ENCODE assay signal across 12 cellular contexts in genomic region chr1:155892801-155893200, GRCh38. TPM values are rescaled to one million over a fixed set of nuclear protein-coding genes. Genes with fewer than 3 reads are reported as not detected.
DNase-seq lines count a peak whose midpoint lies in the region; ATAC-seq, FAIRE-seq and TF ChIP-seq lines count a peak whose summit lies in the region.
"Had no signal": no experiment of that assay in that cellular context is flagged by ENCODE, and none has a peak within 500 bp of the region (broad histone marks: within the 10 kb centered on the region; RNA-seq: fewer than 3 reads in every experiment).

No MANE protein-coding gene starts in this region.

- peak overlapping the region; percentile 100 for H2AK5ac ChIP-seq in IMR-90 (ENCODE audit: low read depth, low read length)

- in situ Hi-C loops in IMR-90 (cut with MboI; ENCODE audit: low sequenced_read_pairs) (no loop called here), GM13976 (cut with MboI; ENCODE audit: low sequenced_read_pairs, unreplicated experiment) (no loop called here)

- H3K56ac ChIP-seq in IMR-90 (ENCODE audit: extremely low read depth, insufficient read depth, low read length) = peak overlapping the region; percentile 91

- TF ChIP-seq EP300 in A549 (IDR thresholded peaks at IDR 0.05) = no peak

- POLR2A ChIA-PET in A549 (lab: Yijun Ruan, JAX) = interaction anchor here (0.7 to 1.2 kb wide), 2 partner anchors 9 to 12 kb away, joined by 3 to 4 read pairs; no protein-coding TSS in a partner anchor
- POLR2A ChIA-PET in IMR-90 (lab: Charles Lee; ENCODE audit: unreplicated experiment) = interaction anchor here (0.8 to 1.2 kb wide), 2 partner anchors 17 to 64 kb away, joined by 3 to 4 read pairs; no protein-coding TSS in a partner anchor

- peak overlapping the region; percentile 97 for H4K91ac ChIP-seq in IMR-90 (ENCODE audit: insufficient read depth, low read depth, low read length)

- peak overlapping the region; percentile 96 for H2BK20ac ChIP-seq in IMR-90 (ENCODE audit: low read depth, low read length)

- TF ChIP-seq CTCF in A549 (IDR thresholded peaks at IDR 0.05) = no peak
- no peak for TF ChIP-seq CTCF in IMR-90 (conservative IDR thresholded peaks at IDR 0.05; ENCODE audit: low read depth, low read length)
- TF ChIP-seq CTCF in cardiac fibroblast (IDR thresholded peaks at IDR 0.05; ENCODE audit: low read depth, low read length) = no peak
- TF ChIP-seq CTCF in GM13976 (IDR thresholded peaks at IDR 0.05; ENCODE audit: borderline replicate concordance, control extremely low read depth, extremely low read depth, insufficient read depth, missing control alignments) = no peak

- FAIRE-seq in A549 (lab: Jason Lieb, UNC) = peak; percentile 13

- WGBS in A549 (ENCODE audit: missing lambda C conversion rate) = 0% methylated on average over 3 of the region's 3 CpGs
- no CpG with 5 or more reads among the region's 3 CpGs for WGBS in IMR-90 (ENCODE audit: extremely low coverage in 2 of 2, insufficient read length in 1 of 2), 2 experiments
- 51 to 66% methylated on average over 2 to 3 of the region's 3 CpGs for WGBS in mesodermal cell (ENCODE audit: insufficient coverage in 2 of 2), 2 experiments

- peak overlapping the region; percentile 82 to 99 for H4K8ac ChIP-seq in IMR-90 (ENCODE audit: low read depth in 2 of 2, low read length in 2 of 2)

- peak overlapping the region; percentile 100 for H3K4ac ChIP-seq in IMR-90 (ENCODE audit: low read depth, low read length)

- H2AK9ac ChIP-seq in IMR-90 (replicated peaks; ENCODE audit: low read depth, low read length, poor library complexity) = peak overlapping the region; percentile 94

- peak; percentile 62 to 73; a peak in 5 of 6 replicates for ATAC-seq in A549
- peak; percentile 52 for ATAC-seq in IMR-90 (ENCODE audit: low read depth)

- intact Hi-C loops in IMR-90 (cut with micrococcal nuclease) = no loop called here

- DNase-seq in A549 (ENCODE audit: low read depth in 1 of 2, low spot score in 1 of 2) (peak; percentile 35 to 76), IMR-90 (peak; percentile 89), cardiac fibroblast (ENCODE audit: low read depth in 2 of 2) (peak; percentile 82 to 89), GM13976 (ENCODE audit: low spot score) (no peak), cerebellum (ENCODE audit: low spot score) (no peak), DMS153 treated with DMSO at 0.1 percent for 48 hours (lab: John Stamatoyannopoulos, UW; ENCODE audit: unreplicated experiment) (no peak), HuH-7 (ENCODE audit: low spot score) (no peak)
- DNase-seq: activated CD8-positive, alpha-beta memory T cell treated with anti-CD3 and anti-CD28 coated beads, Interleukin-2, amount 50 U/mL, for 48 hours; H7; NCI-H2081 treated with DMSO at 0.1 percent for 48 hours; stimulated activated CD8-positive, alpha-beta memory T cell treated with anti-CD3 and anti-CD28 coated beads, Interleukin-4, amount 100 ng/mL, for 48 hours had no signal

- TF ChIP-seq RAD21 in A549 (conservative IDR thresholded peaks at IDR 0.05 in 1 of 2, IDR thresholded peaks at IDR 0.05 in 1 of 2) (no peak), IMR-90 (IDR thresholded peaks at IDR 0.05; ENCODE audit: low read length) (no peak)

- H3K18ac ChIP-seq in IMR-90 (ENCODE audit: low read depth, low read length) = peak overlapping the region; percentile 97

- peak overlapping the region; percentile 98 for H2BK120ac ChIP-seq in IMR-90 (ENCODE audit: low read depth, low read length)

- peak overlapping the region; percentile 64 for H3K9ac ChIP-seq in IMR-90 (ENCODE audit: low read depth, low read length)

- H3K4me2 ChIP-seq in A549 = peak overlapping the region; percentile 63
- peak overlapping the region; percentile 64; the same call in 1 of the 2 replicates for H3K4me2 ChIP-seq in IMR-90 (ENCODE audit: low read depth, low read length)

- peaks cover 0 to 20% of the 10 kb centered on the region in 2 experiments; a peak in 2 of 4 replicates for H3K79me1 ChIP-seq in IMR-90 (ENCODE audit: low read depth in 1 of 2, low read length in 2 of 2)

- no peaks in the 10 kb centered on the region for H3K27me3 ChIP-seq in IMR-90 (ENCODE audit: control insufficient read depth, insufficient read depth, low read length)

- TF ChIP-seq POLR2A in A549 (IDR thresholded peaks at IDR 0.05; ENCODE audit: low read length) (no peak), IMR-90 (IDR thresholded peaks at IDR 0.05; ENCODE audit: low read depth, low read length) (no peak)

- H2BK15ac ChIP-seq in IMR-90 (ENCODE audit: low read depth, low read length) = peak overlapping the region; percentile 98

- peak overlapping the region; percentile 96 for H4K5ac ChIP-seq in IMR-90 (ENCODE audit: low read depth, low read length)

- peak overlapping the region; percentile 99 for H3K14ac ChIP-seq in IMR-90 (replicated peaks; ENCODE audit: low read depth, low read length)

- peak overlapping the region; percentile 98 for H2BK5ac ChIP-seq in IMR-90 (ENCODE audit: low read depth, low read length, poor library complexity, severe bottlenecking)

- H3K36me3 ChIP-seq in IMR-90 (ENCODE audit: control insufficient read depth, insufficient read depth, low read length) (peaks cover 14% of the 10 kb centered on the region), mesodermal cell (ENCODE audit: control insufficient read depth, insufficient read depth, low read length) (peaks cover 22% of the 10 kb centered on the region)

- H3K27ac ChIP-seq in A549 (peak overlapping the region; percentile 69 to 85), IMR-90 (ENCODE audit: insufficient read depth, low read length) (peak overlapping the region; percentile 99), mesodermal cell (ENCODE audit: low read depth, low read length, severe bottlenecking) (peak overlapping the region; percentile 67)

- dilution Hi-C loops in IMR-90 (cut with HindIII; ENCODE audit: low sequenced_read_pairs, unreplicated experiment) = no loop called here

- CTCF ChIA-PET in A549 (lab: Yijun Ruan, JAX) = interaction anchor here (0.9 to 1.4 kb wide), 3 partner anchors 10 to 96 kb away, joined by 3 read pairs; no protein-coding TSS in a partner anchor
- CTCF ChIA-PET in IMR-90 (lab: Yijun Ruan, JAX) = interaction anchor here (0.6 to 1.3 kb wide), 3 partner anchors 9 to 32 kb away, joined by 3 to 5 read pairs (median 4); no protein-coding TSS in a partner anchor

- no peak overlapping the region for H2AFZ ChIP-seq in IMR-90 (replicated peaks; ENCODE audit: low read length, poor library complexity)

- H3K9me1 ChIP-seq in IMR-90 (ENCODE audit: insufficient read depth, low read length) = peaks cover 6% of the 10 kb centered on the region

- H3K9me3 ChIP-seq in A549 = no peaks in the 10 kb centered on the region
- H3K9me3 ChIP-seq in IMR-90 (ENCODE audit: control insufficient read depth, insufficient read depth, low read length) = no peaks in the 10 kb centered on the region
- H3K9me3 ChIP-seq in mesodermal cell (ENCODE audit: control insufficient read depth, low read length) = no peaks in the 10 kb centered on the region

- H3K23ac ChIP-seq in IMR-90 (ENCODE audit: low read depth, low read length) = peak overlapping the region; percentile 97

- no TSS peak for BruUV-seq in IMR-90 (replicated peaks; lab: Mats Ljungman, UMichigan)

- H3K4me1 ChIP-seq in A549 (peaks cover 36% of the 10 kb centered on the region), IMR-90 (ENCODE audit: control insufficient read depth, insufficient read depth, low read length) (peaks cover 19% of the 10 kb centered on the region), mesodermal cell (ENCODE audit: control insufficient read depth, insufficient read depth, low read length, poor library complexity, severe bottlenecking) (peaks cover 6% of the 10 kb centered on the region)

- no peaks in the 10 kb centered on the region; the same call in 1 of the 2 replicates for H4K20me1 ChIP-seq in IMR-90 (ENCODE audit: insufficient read depth, low read length)

- H3K4me3 ChIP-seq in A549 (no peak overlapping the region), IMR-90 (ENCODE audit: insufficient read depth, low read depth, low read length) (no peak overlapping the region), cardiac fibroblast (replicated peaks in 1 of 2; ENCODE audit: low read depth in 2 of 2, low read length in 2 of 2) (no peak overlapping the region), mesodermal cell (ENCODE audit: extremely low read depth, insufficient read depth, low read length, poor library complexity, severe bottlenecking) (no peak overlapping the region)

RNA-seq across cellular contexts. Expression of gene RIT1, which starts 18.3 kb away (rescaled TPM):
- polyA plus RNA-seq in A549 (2011; rRNA removed) (48.1 and 51.9 TPM in 2 replicates), A549 (2017; fragmentation: RNase III; extraction: RNeasy Plus Mini Kit Qiagen cat#74134 plus additional on column Dnase treatment) (19.2 to 23.6 TPM (median 20.4 TPM) in 3 replicates), IMR-90 (2012; rRNA removed) (26.2 and 29.6 TPM in 2 replicates)
- 16.8 and 17.2 TPM in 2 replicates for polyA plus RNA-seq in A549 (2012; cell fraction: cytosol; rRNA removed)
- 10.3 and 14.4 TPM in 2 replicates for polyA plus RNA-seq in A549 (2012; cell fraction: nucleus; rRNA removed)
- 30.5 and 44.6 TPM in 2 replicates for polyA minus RNA-seq in A549 (2011; rRNA and poly(A)+ RNA removed)
- total RNA-seq in IMR-90 (2012; rRNA removed) (46.8 and 52.2 TPM in 2 replicates), cerebellum (26.2 TPM)
- 8.5 and 14.4 TPM in 2 replicates for polyA plus RNA-seq in IMR-90 (2012; cell fraction: cytosol; rRNA removed)
- 5.5 and 26.8 TPM in 2 replicates for polyA plus RNA-seq in IMR-90 (2012; cell fraction: nucleus; rRNA removed; ENCODE audit: low replicate concordance)
- polyA plus RNA-seq in mesodermal cell (2013, experiment 1 of 2) = 46.8 TPM
- 38.1 TPM for polyA plus RNA-seq in mesodermal cell (2013, experiment 2 of 2)

RNA-seq across cellular contexts. Expression of gene SYT11, which starts 33.4 kb away (rescaled TPM):
- polyA plus RNA-seq in A549 (2011; rRNA removed) (2.5 and 2.6 TPM in 2 replicates), A549 (2017; fragmentation: RNase III; extraction: RNeasy Plus Mini Kit Qiagen cat#74134 plus additional on column Dnase treatment) (1.9 to 3.0 TPM (median 2.8 TPM) in 3 replicates), IMR-90 (2012; rRNA removed) (22.9 TPM in 2 replicates)
- polyA plus RNA-seq in A549 (2012; cell fraction: cytosol; rRNA removed) = 0.78 and 1.00 TPM in 2 replicates
- 1.3 and 1.6 TPM in 2 replicates for polyA plus RNA-seq in A549 (2012; cell fraction: nucleus; rRNA removed)
- 2.5 and 3.9 TPM in 2 replicates for polyA minus RNA-seq in A549 (2011; rRNA and poly(A)+ RNA removed)
- total RNA-seq in IMR-90 (2012; rRNA removed) (37.8 and 43.7 TPM in 2 replicates), cerebellum (143 TPM)
- polyA plus RNA-seq in IMR-90 (2012; cell fraction: cytosol; rRNA removed) = 12.1 TPM in 2 replicates
- 7.0 and 11.9 TPM in 2 replicates for polyA plus RNA-seq in IMR-90 (2012; cell fraction: nucleus; rRNA removed; ENCODE audit: low replicate concordance)
- polyA plus RNA-seq in mesodermal cell (2013, experiment 1 of 2) = 2.6 TPM
- 2.0 TPM for polyA plus RNA-seq in mesodermal cell (2013, experiment 2 of 2)

RNA-seq across cellular contexts. Expression of gene GON4L, which starts 35.8 kb away (rescaled TPM):
- 23.1 and 28.1 TPM in 2 replicates for polyA plus RNA-seq in A549 (2011; rRNA removed)
- polyA plus RNA-seq in A549 (2012; cell fraction: cytosol; rRNA removed) = 7.3 and 8.4 TPM in 2 replicates
- polyA plus RNA-seq in A549 (2012; cell fraction: nucleus; rRNA removed) = 22.1 and 38.4 TPM in 2 replicates
- 15.1 to 15.7 TPM (median 15.3 TPM) in 3 replicates for polyA plus RNA-seq in A549 (2017; fragmentation: RNase III; extraction: RNeasy Plus Mini Kit Qiagen cat#74134 plus additional on column Dnase treatment)
- polyA minus RNA-seq in A549 (2011; rRNA and poly(A)+ RNA removed) = 34.9 and 42.7 TPM in 2 replicates
- 29.4 and 30.3 TPM in 2 replicates for total RNA-seq in IMR-90 (2012; rRNA removed)
- polyA plus RNA-seq in IMR-90 (2012; rRNA removed) = 19.2 and 21.2 TPM in 2 replicates
- 7.1 and 8.6 TPM in 2 replicates for polyA plus RNA-seq in IMR-90 (2012; cell fraction: cytosol; rRNA removed)
- polyA plus RNA-seq in IMR-90 (2012; cell fraction: nucleus; rRNA removed; ENCODE audit: low replicate concordance) = 47.8 and 92.4 TPM in 2 replicates
- 22.8 TPM for polyA plus RNA-seq in mesodermal cell (2013, experiment 1 of 2)
- 22.9 TPM for polyA plus RNA-seq in mesodermal cell (2013, experiment 2 of 2)
- total RNA-seq in cerebellum = 51.9 TPM

RNA-seq across cellular contexts. Expression of gene KHDC4, which starts 41.4 kb away (rescaled TPM):
- polyA plus RNA-seq in A549 (2011; rRNA removed) = 69.9 and 72.3 TPM in 2 replicates
- polyA plus RNA-seq in A549 (2012; cell fraction: cytosol; rRNA removed) = 22.6 and 30.2 TPM in 2 replicates
- 52.1 and 67.4 TPM in 2 replicates for polyA plus RNA-seq in A549 (2012; cell fraction: nucleus; rRNA removed)
- 35.7 to 37.9 TPM (median 37.7 TPM) in 3 replicates for polyA plus RNA-seq in A549 (2017; fragmentation: RNase III; extraction: RNeasy Plus Mini Kit Qiagen cat#74134 plus additional on column Dnase treatment)
- 58.0 and 90.2 TPM in 2 replicates for polyA minus RNA-seq in A549 (2011; rRNA and poly(A)+ RNA removed)
- total RNA-seq in IMR-90 (2012; rRNA removed) = 22.5 and 28.0 TPM in 2 replicates
- polyA plus RNA-seq in IMR-90 (2012; rRNA removed) = 23.4 and 29.9 TPM in 2 replicates
- polyA plus RNA-seq in IMR-90 (2012; cell fraction: cytosol; rRNA removed) = 9.3 and 11.6 TPM in 2 replicates
- 59.4 and 172 TPM in 2 replicates for polyA plus RNA-seq in IMR-90 (2012; cell fraction: nucleus; rRNA removed; ENCODE audit: low replicate concordance)
- polyA plus RNA-seq in mesodermal cell (2013, experiment 1 of 2) = 37.3 TPM
- 39.6 TPM for polyA plus RNA-seq in mesodermal cell (2013, experiment 2 of 2)
- total RNA-seq in cerebellum = 43.2 TPM

RNA-seq across cellular contexts. Expression of gene RXFP4, which starts 48.6 kb away (rescaled TPM):
- polyA plus RNA-seq in A549 (2011; rRNA removed) (0.12 TPM in 1 of 2 replicates, not detected in the other), A549 (2017; fragmentation: RNase III; extraction: RNeasy Plus Mini Kit Qiagen cat#74134 plus additional on column Dnase treatment) (0.06 TPM in 1 of 3 replicates, not detected in the others), IMR-90 (2012; rRNA removed) (not detected in 2 replicates)
- 0.03 and 0.05 TPM in 2 replicates for polyA plus RNA-seq in A549 (2012; cell fraction: cytosol; rRNA removed)
- polyA plus RNA-seq in A549 (2012; cell fraction: nucleus; rRNA removed) = 0.07 TPM in 1 of 2 replicates, not detected in the other
- not detected in 2 replicates for polyA minus RNA-seq in A549 (2011; rRNA and poly(A)+ RNA removed)
- total RNA-seq in IMR-90 (2012; rRNA removed) (not detected in 2 replicates), cerebellum (not detected)
- not detected in 2 replicates for polyA plus RNA-seq in IMR-90 (2012; cell fraction: cytosol; rRNA removed)
- 0.07 TPM in 1 of 2 replicates, not detected in the other for polyA plus RNA-seq in IMR-90 (2012; cell fraction: nucleus; rRNA removed; ENCODE audit: low replicate concordance)
- polyA plus RNA-seq in mesodermal cell (2013, experiment 1 of 2) = not detected
- not detected for polyA plus RNA-seq in mesodermal cell (2013, experiment 2 of 2)
- total RNA-seq: H7 had no signal

Comparison
In these comparisons a context has a peak if more than half of its experiments do, and no peak if none do; other contexts are left out.
1. DNase-seq: peak in A549 (2 of 2), IMR-90 (single experiment) and cardiac fibroblast (2 of 2); none in GM13976 (single experiment), cerebellum (single experiment), DMS153 treated with DMSO at 0.1 percent for 48 hours (single experiment) and HuH-7 (single experiment).
2. Peak in every context shown above with its lines, with median percentiles within 50 percentile points of each other: H3K27ac ChIP-seq.